ENCODE assay signal across 27 cellular contexts in the genomic region with DNA sequence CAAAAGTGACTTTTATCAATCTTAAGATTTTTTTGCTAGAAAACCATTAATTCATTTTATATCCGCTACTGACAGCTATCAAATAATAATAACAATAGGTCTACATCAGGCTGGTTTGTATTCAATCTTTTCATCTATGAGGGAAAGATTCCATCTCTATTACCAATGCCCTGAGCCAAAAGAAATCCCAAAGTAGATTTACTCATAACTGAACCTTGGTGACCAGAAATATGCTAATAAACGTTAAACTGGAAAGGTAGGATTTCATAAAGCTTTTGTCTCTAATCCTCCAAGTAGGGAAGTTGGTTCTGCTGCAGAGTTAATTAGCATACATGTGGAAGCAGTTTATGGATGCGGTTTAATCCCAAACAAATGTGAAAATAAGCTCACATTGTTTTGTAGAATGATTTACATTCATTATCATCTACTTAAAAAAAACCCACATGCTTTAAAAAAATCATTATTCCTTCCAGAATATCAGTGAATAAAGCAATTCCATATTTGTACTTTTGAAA.
"Had no signal": no experiment of that assay in that cellular context is flagged by ENCODE, and none has a peak within 500 bp of the region (broad histone marks: within the 10 kb centered on the region; RNA-seq: fewer than 3 reads in every experiment).

No MANE protein-coding gene starts in this region.

- H3K27ac ChIP-seq: ascending aorta, brain microvascular endothelial cell, coronary artery, dorsolateral prefrontal cortex had no signal

- H3K4me3 ChIP-seq: ascending aorta, coronary artery, dorsolateral prefrontal cortex had no signal

- DNase-seq: activated CD4-positive, alpha-beta memory T cell treated with anti-CD3 and anti-CD28 coated beads for 36 hours; activated CD4-positive, alpha-beta T cell treated with anti-CD3 and anti-CD28 coated beads for 36 hours; activated CD4-positive, alpha-beta T cell treated with anti-CD3 and anti-CD28 coated beads, Interleukin-2, amount 10 ng/mL, durations not matched to agents 24 days and 14 days; activated CD4-positive, CD25-positive, alpha-beta regulatory T cell; activated CD4-positive, CD25-positive, alpha-beta regulatory T cell treated with anti-CD3 and anti-CD28 coated beads, Interleukin-2, amount 50 U/mL, for 72 hours; activated CD8-positive, alpha-beta memory T cell treated with anti-CD3 and anti-CD28 coated beads, Interleukin-2, amount 10 ng/mL, durations not matched to agents 7 days and 5 days; activated CD8-positive, alpha-beta memory T cell treated with anti-CD3 and anti-CD28 coated beads, Interleukin-2, amount 50 U/mL, for 4 hours; activated CD8-positive, alpha-beta T cell treated with anti-CD3 and anti-CD28 coated beads, Interleukin-2, amount 10 ng/mL, durations not matched to agents 7 days and 5 days; activated gamma-delta T cell; activated naive CD4-positive, alpha-beta T cell; activated naive CD4-positive, alpha-beta T cell treated with anti-CD3 and anti-CD28 coated beads, Interleukin-2, amount 10 ng/mL, durations not matched to agents 7 days and 5 days; activated naive CD8-positive, alpha-beta T cell treated with anti-CD3 and anti-CD28 coated beads, Interleukin-2, amount 10 ng/mL, durations not matched to agents 7 days and 5 days; activated T-cell treated with anti-CD3 and anti-CD28 coated beads, Interleukin-2, amount 50 U/mL, for 1 hour; activated T-cell treated with anti-CD3 and anti-CD28 coated beads, Interleukin-2, amount 50 U/mL, for 48 hours; brain microvascular endothelial cell; dorsolateral prefrontal cortex; effector memory CD4-positive, alpha-beta T cell; endodermal cell; foreskin melanocyte; head of caudate nucleus; hippocampal formation; T-helper 17 cell; T1000 had no signal

- ATAC-seq: activated CD4-positive, alpha-beta T cell treated with anti-CD3 and anti-CD28 coated beads for 36 hours; activated CD8-positive, alpha-beta memory T cell treated with anti-CD3 and anti-CD28 coated beads, Interleukin-2, amount 10 ng/mL, durations not matched to agents 7 days and 5 days; activated CD8-positive, alpha-beta T cell treated with anti-CD3 and anti-CD28 coated beads, Interleukin-2, amount 10 ng/mL, durations not matched to agents 7 days and 5 days; activated naive CD4-positive, alpha-beta T cell treated with anti-CD3 and anti-CD28 coated beads, Interleukin-2, amount 50 U/mL, for 72 hours; esophagus mucosa; T-helper 17 cell had no signal

- H3K27me3 ChIP-seq: ascending aorta, brain microvascular endothelial cell, dorsolateral prefrontal cortex had no signal

- H3K9me3 ChIP-seq: ascending aorta had no signal

- H3K36me3 ChIP-seq: ascending aorta, brain microvascular endothelial cell had no signal

- H3K4me1 ChIP-seq: ascending aorta had no signal
